23 cellular contexts compared by ENCODE assay signal in the genomic region with DNA sequence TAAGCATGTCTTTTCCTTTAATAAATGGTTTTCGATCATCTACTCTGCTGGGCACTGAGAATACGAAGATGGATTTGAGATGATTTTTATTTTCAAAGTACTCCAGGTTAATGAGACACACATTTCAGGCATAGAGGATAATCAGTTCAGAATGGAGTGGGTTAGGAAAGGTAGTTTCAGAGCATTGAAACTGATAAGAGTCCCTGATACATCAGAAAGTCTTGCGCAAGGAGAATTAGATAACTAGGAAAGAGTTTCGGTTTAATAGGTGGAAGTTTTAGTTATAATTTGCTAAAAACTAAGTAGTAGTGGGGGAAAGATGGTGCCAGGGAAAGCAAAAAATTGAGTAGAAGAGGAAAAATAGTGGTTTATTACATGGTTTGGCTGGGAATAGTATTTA.
"Had no signal": no experiment of that assay in that cellular context is flagged by ENCODE, and none has a peak within 500 bp of the region (broad histone marks: within the 10 kb centered on the region; RNA-seq: fewer than 3 reads in every experiment).

No MANE protein-coding gene starts in this region.

- H3K4me3 Mint-ChIP-seq: IgD-negative memory B cell had no signal

- H3K9me3 ChIP-seq: SK-N-SH had no signal

- H3K27ac Mint-ChIP-seq: IgD-negative memory B cell had no signal

- H3K4me1 Mint-ChIP-seq: IgD-negative memory B cell had no signal

- H3K4me2 ChIP-seq: SK-N-SH had no signal

- DNase-seq: KBM-7, MV-4-11, NCI-H1048, NCI-H1105, NCI-H1417, NCI-H1436 treated with DMSO at 0.1 percent for 48 hours, NCI-H1694, NCI-H1930, NCI-H2081, NCI-H2107, NCI-H2227 treated with DMSO at 0.1 percent for 48 hours, NCI-H446, NCI-H510A, NCI-H524 treated with DMSO at 0.1 percent for 48 hours, NCI-H69, NCI-H774, PC-3, SHP77, SK-N-SH, SW 1271 had no signal

- H3K27ac ChIP-seq: RWPE1 had no signal

- ATAC-seq: Panc1, PC-3 had no signal

- H3K9ac ChIP-seq: SK-N-SH had no signal

- H3K27me3 Mint-ChIP-seq: IgD-negative memory B cell had no signal

- H3K9me3 Mint-ChIP-seq: IgD-negative memory B cell had no signal
